Comparison of ENCODE assay signal across 31 cellular contexts in the genomic region with DNA sequence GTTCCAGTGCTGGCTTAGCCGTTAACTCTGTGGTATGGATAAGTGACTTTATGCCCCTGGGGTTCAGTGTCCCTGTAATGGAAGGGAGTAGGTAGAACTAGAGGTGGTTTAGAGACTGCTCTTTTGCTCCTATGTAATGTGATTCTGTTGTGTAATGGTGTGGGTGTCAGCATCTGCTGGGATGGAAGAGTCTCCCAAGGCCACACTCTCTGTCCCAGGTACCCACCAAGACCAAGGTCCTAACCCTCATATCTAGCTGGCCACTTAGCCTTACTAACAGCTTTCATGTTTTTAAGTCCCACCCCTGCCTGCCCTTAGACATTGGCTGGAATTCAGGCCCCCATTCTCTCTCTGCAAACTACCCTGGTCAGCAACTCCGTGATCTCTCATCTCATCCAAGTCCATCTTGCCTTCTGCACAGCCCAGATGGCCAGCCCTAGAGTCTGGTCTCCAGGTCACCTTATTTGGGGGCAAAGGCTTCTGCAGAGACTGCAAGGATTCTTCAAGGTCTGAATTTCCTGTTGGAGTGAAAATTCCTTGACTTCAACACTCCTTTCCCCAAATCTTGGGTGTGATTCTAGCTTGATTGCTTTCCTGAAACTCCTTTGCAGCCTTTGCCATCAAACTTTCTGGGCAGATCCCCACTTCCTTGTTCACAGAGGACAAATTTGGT. TPM values are rescaled to one million over a fixed set of nuclear protein-coding genes. Genes with fewer than 3 reads are reported as not detected.
"Had no signal": no experiment of that assay in that cellular context is flagged by ENCODE, and none has a peak within 500 bp of the region (broad histone marks: within the 10 kb centered on the region; RNA-seq: fewer than 3 reads in every experiment).

No MANE protein-coding gene starts in this region.

- H3K27ac Mint-ChIP-seq: activated CD4-positive, alpha-beta memory T cell treated with anti-CD3 and anti-CD28 coated beads, Interleukin-2, amount 10 ng/mL, durations not matched to agents 7 days and 5 days; activated CD4-positive, alpha-beta T cell treated with anti-CD3 and anti-CD28 coated beads, Interleukin-2, amount 10 ng/mL, durations not matched to agents 7 days and 5 days; activated naive CD4-positive, alpha-beta T cell treated with anti-CD3 and anti-CD28 coated beads, Interleukin-2, amount 50 U/mL, for 72 hours; activated naive CD8-positive, alpha-beta T cell treated with anti-CD3 and anti-CD28 coated beads, Interleukin-2, amount 50 U/mL, for 24 hours; activated T-helper 1 cell treated with anti-CD3 and anti-CD28 coated beads, Interleukin-12 subunit alpha, Interleukin-12 subunit beta, Interleukin-2, Interleukin-4 antibody, amounts not matched to agents 30 ng/mL and 10 ng/mL and 1 ng/mL, durations not matched to agents 14 hours and 24 hours and 36 hours; brain; T-cell had no signal

- H3K4me3 Mint-ChIP-seq: activated CD4-positive, alpha-beta memory T cell treated with anti-CD3 and anti-CD28 coated beads, Interleukin-2, amount 10 ng/mL, durations not matched to agents 7 days and 5 days; activated CD4-positive, alpha-beta T cell treated with anti-CD3 and anti-CD28 coated beads, Interleukin-2, amount 10 ng/mL, durations not matched to agents 7 days and 5 days; activated naive CD8-positive, alpha-beta T cell treated with anti-CD3 and anti-CD28 coated beads, Interleukin-2, amount 50 U/mL, for 24 hours; activated T-helper 1 cell treated with anti-CD3 and anti-CD28 coated beads, Interleukin-12 subunit alpha, Interleukin-12 subunit beta, Interleukin-2, Interleukin-4 antibody, amounts not matched to agents 30 ng/mL and 10 ng/mL and 1 ng/mL, durations not matched to agents 14 hours and 24 hours and 36 hours; brain; T-cell had no signal

- FAIRE-seq: astrocyte had no signal

- H3K4me1 Mint-ChIP-seq: activated CD4-positive, alpha-beta memory T cell treated with anti-CD3 and anti-CD28 coated beads, Interleukin-2, amount 10 ng/mL, durations not matched to agents 7 days and 5 days; activated CD4-positive, alpha-beta T cell treated with anti-CD3 and anti-CD28 coated beads, Interleukin-2, amount 10 ng/mL, durations not matched to agents 7 days and 5 days; activated naive CD8-positive, alpha-beta T cell treated with anti-CD3 and anti-CD28 coated beads, Interleukin-2, amount 50 U/mL, for 24 hours; T-cell had no signal

- H3K4me3 ChIP-seq: SK-N-MC had no signal

- H3K9me3 Mint-ChIP-seq: activated CD4-positive, alpha-beta memory T cell treated with anti-CD3 and anti-CD28 coated beads, Interleukin-2, amount 10 ng/mL, durations not matched to agents 7 days and 5 days; activated CD4-positive, alpha-beta T cell treated with anti-CD3 and anti-CD28 coated beads, Interleukin-2, amount 10 ng/mL, durations not matched to agents 7 days and 5 days; activated naive CD4-positive, alpha-beta T cell treated with anti-CD3 and anti-CD28 coated beads, Interleukin-2, amount 50 U/mL, for 72 hours; activated naive CD8-positive, alpha-beta T cell treated with anti-CD3 and anti-CD28 coated beads, Interleukin-2, amount 50 U/mL, for 24 hours; activated T-helper 1 cell treated with anti-CD3 and anti-CD28 coated beads, Interleukin-12 subunit alpha, Interleukin-12 subunit beta, Interleukin-2, Interleukin-4 antibody, amounts not matched to agents 30 ng/mL and 10 ng/mL and 1 ng/mL, durations not matched to agents 14 hours and 24 hours and 36 hours; T-cell had no signal

- ATAC-seq: activated naive CD4-positive, alpha-beta T cell treated with anti-CD3 and anti-CD28 coated beads, Interleukin-2, amount 50 U/mL, for 72 hours; activated naive CD8-positive, alpha-beta T cell treated with anti-CD3 and anti-CD28 coated beads, Interleukin-2, amount 50 U/mL, for 24 hours; Panc1; Right ventricle myocardium inferior; T-cell had no signal

- DNase-seq: activated CD4-positive, alpha-beta memory T cell treated with anti-CD3 and anti-CD28 coated beads, Interleukin-2, amount 10 ng/mL, durations not matched to agents 7 days and 5 days; activated CD4-positive, alpha-beta T cell treated with anti-CD3 and anti-CD28 coated beads, Interleukin-2, amount 10 ng/mL, durations not matched to agents 7 days and 5 days; activated CD4-positive, CD25-positive, alpha-beta regulatory T cell; activated CD8-positive, alpha-beta memory T cell treated with anti-CD3 and anti-CD28 coated beads, Interleukin-2, amount 50 U/mL, for 4 hours; activated effector memory CD4-positive, alpha-beta T cell treated with Interleukin-2 at 50 U/mL for 16 hours; activated naive CD4-positive, alpha-beta T cell treated with Interleukin-2 at 50 U/mL for 16 hours; activated naive CD8-positive, alpha-beta T cell treated with anti-CD3 and anti-CD28 coated beads, Interleukin-2, amount 50 U/mL, for 24 hours; activated T-cell treated with anti-CD3 and anti-CD28 coated beads, Interleukin-2, amount 50 U/mL, for 1 hour; amniotic stem cell; KBM-7; NCI-H1092; NCI-H1417; NCI-H1694; NCI-H2029; NCI-H2107; NCI-H2171 treated with DMSO at 0.1 percent for 48 hours; NCI-H226; NCI-H510A; NCI-H526 treated with DMSO at 0.1 percent for 48 hours; NCI-H82; OCI-M1; T-cell; T-helper 2 cell had no signal

- H3K36me3 Mint-ChIP-seq: activated naive CD4-positive, alpha-beta T cell treated with anti-CD3 and anti-CD28 coated beads, Interleukin-2, amount 50 U/mL, for 72 hours; brain; T-cell had no signal

- H3K27ac ChIP-seq: SK-N-MC, VCaP had no signal

RNA-seq across cellular contexts. Expression of gene SERP2, which starts 48.4 kb away (rescaled TPM):
- total RNA-seq: activated CD4-positive, alpha-beta memory T cell treated with anti-CD3 and anti-CD28 coated beads, Interleukin-2, amount 10 ng/mL, durations not matched to agents 7 days and 5 days; activated CD4-positive, alpha-beta T cell treated with anti-CD3 and anti-CD28 coated beads, Interleukin-2, amount 10 ng/mL, durations not matched to agents 7 days and 5 days; activated T-helper 1 cell treated with anti-CD3 and anti-CD28 coated beads, Interleukin-12 subunit alpha, Interleukin-12 subunit beta, Interleukin-2, Interleukin-4 antibody, amounts not matched to agents 30 ng/mL and 10 ng/mL and 1 ng/mL, durations not matched to agents 14 hours and 24 hours and 36 hours had no signal
